8 cellular contexts compared by ENCODE assay signal in the genomic region with DNA sequence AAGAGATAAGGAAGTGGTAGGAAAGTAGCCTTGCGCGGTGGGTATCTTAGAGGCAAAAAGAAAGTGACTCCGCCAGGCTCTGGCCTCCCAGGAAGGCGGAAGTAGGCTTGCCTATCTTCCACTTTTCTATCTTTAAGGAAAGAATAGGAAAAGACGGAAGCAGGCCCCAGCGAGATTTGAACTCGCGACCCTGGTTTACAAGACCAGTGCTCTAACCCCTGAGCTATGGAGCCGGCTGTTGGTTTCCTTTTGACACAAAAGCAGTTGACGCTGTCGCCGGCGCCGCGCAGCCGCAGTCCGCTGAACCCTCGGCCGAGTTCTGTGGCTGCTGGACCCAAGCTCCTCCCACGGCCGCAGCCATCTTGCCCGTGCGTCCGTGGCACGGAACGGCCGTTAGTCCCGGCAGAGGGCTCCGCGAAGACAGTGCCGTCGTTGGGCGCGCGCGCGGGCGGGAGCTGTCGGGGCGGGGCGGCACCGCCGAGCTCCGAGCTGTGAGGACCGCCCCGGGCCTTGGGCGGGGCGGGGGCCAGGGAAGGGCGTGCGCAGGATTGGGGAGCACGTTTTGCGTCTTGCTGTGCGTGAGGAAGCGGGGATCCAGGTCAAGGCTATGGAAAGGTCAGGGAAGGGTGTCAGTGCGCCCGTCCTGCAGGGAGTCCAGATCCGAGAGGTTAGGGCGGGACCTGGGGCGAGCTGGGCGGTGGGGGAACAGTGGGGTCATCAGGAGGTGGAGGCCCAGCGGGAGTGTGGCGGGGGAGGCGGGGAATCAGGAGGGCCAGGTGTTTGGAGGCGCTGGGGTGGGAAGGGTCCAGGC. TPM values are rescaled to one million over a fixed set of nuclear protein-coding genes. Genes with fewer than 3 reads are reported as not detected.
DNase-seq lines count a peak whose midpoint lies in the region; ATAC-seq and TF ChIP-seq lines count a peak whose summit lies in the region.

No MANE protein-coding gene starts in this region.

- H3K9me3 Mint-ChIP-seq in activated naive CD8-positive, alpha-beta T cell treated with anti-CD3 and anti-CD28 coated beads, Interleukin-2, amount 10 ng/mL, durations not matched to agents 7 days and 5 days, result no peaks in the 10 kb centered on the region

- intact Hi-C loops in left cardiac atrium (cut with DNase I), result loop anchor here (1.0 to 2.0 kb wide), 3 partner anchors 15 to 31 kb away; a partner anchor contains a TSS

- H3K4me1 Mint-ChIP-seq in activated naive CD8-positive, alpha-beta T cell treated with anti-CD3 and anti-CD28 coated beads, Interleukin-2, amount 10 ng/mL, durations not matched to agents 7 days and 5 days, result peaks cover 40% of the 10 kb centered on the region

- POLR2A ChIA-PET in activated naive CD8-positive, alpha-beta T cell treated with anti-CD3 and anti-CD28 coated beads, Interleukin-2, amount 10 ng/mL, durations not matched to agents 7 days and 5 days (lab: Charles Lee), result interaction anchor here (0.6 to 9.0 kb wide), 12 partner anchors 8 to 361 kb away, joined by 3 to 131 read pairs (median 6); a partner anchor contains a TSS

- H3K27ac Mint-ChIP-seq in activated naive CD8-positive, alpha-beta T cell treated with anti-CD3 and anti-CD28 coated beads, Interleukin-2, amount 10 ng/mL, durations not matched to agents 7 days and 5 days, result peak overlapping the region; percentile 96

- peak overlapping the region; percentile 94 for H3K4me3 Mint-ChIP-seq in activated naive CD8-positive, alpha-beta T cell treated with anti-CD3 and anti-CD28 coated beads, Interleukin-2, amount 10 ng/mL, durations not matched to agents 7 days and 5 days

- TF ChIP-seq POLR2A in GM10847 (IDR thresholded peaks at IDR 0.05; ENCODE audit: extremely low read depth, insufficient read length), result peak; percentile 61

- peaks cover 4% of the 10 kb centered on the region for H3K27me3 Mint-ChIP-seq in activated naive CD8-positive, alpha-beta T cell treated with anti-CD3 and anti-CD28 coated beads, Interleukin-2, amount 10 ng/mL, durations not matched to agents 7 days and 5 days

- peak; percentile 64 for ATAC-seq in HG02588 (IDR thresholded peaks at IDR 0.05; ENCODE audit: unreplicated experiment)
- peak; percentile 56 for ATAC-seq in activated naive CD8-positive, alpha-beta T cell treated with anti-CD3 and anti-CD28 coated beads, Interleukin-2, amount 10 ng/mL, durations not matched to agents 7 days and 5 days (ENCODE audit: low read depth)
- ATAC-seq in left cardiac atrium, result peak; percentile 81 to 84

- H3K36me3 Mint-ChIP-seq in activated naive CD8-positive, alpha-beta T cell treated with anti-CD3 and anti-CD28 coated beads, Interleukin-2, amount 10 ng/mL, durations not matched to agents 7 days and 5 days, result peaks cover 4% of the 10 kb centered on the region

- DNase-seq in activated naive CD8-positive, alpha-beta T cell treated with anti-CD3 and anti-CD28 coated beads, Interleukin-2, amount 10 ng/mL, durations not matched to agents 7 days and 5 days, result peak; percentile 97
- peak; percentile 95 for DNase-seq in left cardiac atrium
- peak; percentile 80 for DNase-seq in renal cortical epithelial cell (ENCODE audit: low read depth)
- DNase-seq in NCI-H146 treated with DMSO at 0.1 percent for 48 hours (lab: John Stamatoyannopoulos, UW; ENCODE audit: unreplicated experiment), result no peak
- no peak for DNase-seq in SIG-M5 treated with dmso at 0.1 percent for 504 hours (lab: John Stamatoyannopoulos, UW; ENCODE audit: unreplicated experiment)

TF ChIP-seq in PFSK-1, 5 proteins besides CTCF, POLR2A, EP300 and RAD21:
- TF ChIP-seq FOXP2 (optimal IDR thresholded peaks at IDR 0.05; ENCODE audit: borderline replicate concordance, extremely low read depth, extremely low read length, insufficient read depth), result no peak
- TF ChIP-seq, protein P1, sequence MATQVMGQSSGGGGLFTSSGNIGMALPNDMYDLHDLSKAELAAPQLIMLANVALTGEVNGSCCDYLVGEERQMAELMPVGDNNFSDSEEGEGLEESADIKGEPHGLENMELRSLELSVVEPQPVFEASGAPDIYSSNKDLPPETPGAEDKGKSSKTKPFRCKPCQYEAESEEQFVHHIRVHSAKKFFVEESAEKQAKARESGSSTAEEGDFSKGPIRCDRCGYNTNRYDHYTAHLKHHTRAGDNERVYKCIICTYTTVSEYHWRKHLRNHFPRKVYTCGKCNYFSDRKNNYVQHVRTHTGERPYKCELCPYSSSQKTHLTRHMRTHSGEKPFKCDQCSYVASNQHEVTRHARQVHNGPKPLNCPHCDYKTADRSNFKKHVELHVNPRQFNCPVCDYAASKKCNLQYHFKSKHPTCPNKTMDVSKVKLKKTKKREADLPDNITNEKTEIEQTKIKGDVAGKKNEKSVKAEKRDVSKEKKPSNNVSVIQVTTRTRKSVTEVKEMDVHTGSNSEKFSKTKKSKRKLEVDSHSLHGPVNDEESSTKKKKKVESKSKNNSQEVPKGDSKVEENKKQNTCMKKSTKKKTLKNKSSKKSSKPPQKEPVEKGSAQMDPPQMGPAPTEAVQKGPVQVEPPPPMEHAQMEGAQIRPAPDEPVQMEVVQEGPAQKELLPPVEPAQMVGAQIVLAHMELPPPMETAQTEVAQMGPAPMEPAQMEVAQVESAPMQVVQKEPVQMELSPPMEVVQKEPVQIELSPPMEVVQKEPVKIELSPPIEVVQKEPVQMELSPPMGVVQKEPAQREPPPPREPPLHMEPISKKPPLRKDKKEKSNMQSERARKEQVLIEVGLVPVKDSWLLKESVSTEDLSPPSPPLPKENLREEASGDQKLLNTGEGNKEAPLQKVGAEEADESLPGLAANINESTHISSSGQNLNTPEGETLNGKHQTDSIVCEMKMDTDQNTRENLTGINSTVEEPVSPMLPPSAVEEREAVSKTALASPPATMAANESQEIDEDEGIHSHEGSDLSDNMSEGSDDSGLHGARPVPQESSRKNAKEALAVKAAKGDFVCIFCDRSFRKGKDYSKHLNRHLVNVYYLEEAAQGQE (IDR thresholded peaks at IDR 0.05; ENCODE audit: insufficient read depth in 1 of 2, low read depth in 2 of 2, low read length in 2 of 2), result 0 out of 4 replicates have a peak, but pooled peaks of 1 of the 2 experiments have one; percentile 19
- no peak for TF ChIP-seq SIN3A (IDR thresholded peaks at IDR 0.05; ENCODE audit: borderline replicate concordance, insufficient read depth, low read length)
- TF ChIP-seq POLR2AphosphoS5 (IDR thresholded peaks at IDR 0.05; ENCODE audit: low read depth, low read length), result peak; percentile 68

RNA-seq across cellular contexts. Expression of a gene that starts 13.3 kb away (rescaled TPM):
- 4.9 TPM for polyA plus RNA-seq in PFSK-1 (2012; ENCODE audit: insufficient read length, low read depth)
- 1 to 10 TPM; 2.5 to 2.6 TPM for total RNA-seq in activated naive CD8-positive, alpha-beta T cell treated with anti-CD3 and anti-CD28 coated beads, Interleukin-2, amount 10 ng/mL, durations not matched to agents 7 days and 5 days
- total RNA-seq in left cardiac atrium, result 1 to 10 TPM; 5.9 to 9.0 TPM
- 2.8 and 12.7 TPM in 2 replicates for total RNA-seq in renal cortical epithelial cell

RNA-seq across cellular contexts. Expression of a gene that starts 31.4 kb away (rescaled TPM):
- 27.0 TPM for polyA plus RNA-seq in PFSK-1 (2012; ENCODE audit: insufficient read length, low read depth)
- 10 to 100 TPM; 44.5 to 49.7 TPM for total RNA-seq in activated naive CD8-positive, alpha-beta T cell treated with anti-CD3 and anti-CD28 coated beads, Interleukin-2, amount 10 ng/mL, durations not matched to agents 7 days and 5 days
- total RNA-seq in left cardiac atrium (10 to 100 TPM; 17.1 to 19.1 TPM), renal cortical epithelial cell (12.8 and 13.7 TPM in 2 replicates)

RNA-seq across cellular contexts. Expression of a gene that starts 44.3 kb away (rescaled TPM):
- not detected for polyA plus RNA-seq in PFSK-1 (2012; ENCODE audit: insufficient read length, low read depth)
- total RNA-seq in activated naive CD8-positive, alpha-beta T cell treated with anti-CD3 and anti-CD28 coated beads, Interleukin-2, amount 10 ng/mL, durations not matched to agents 7 days and 5 days, result not detected
- total RNA-seq in left cardiac atrium, result not detected
- total RNA-seq in renal cortical epithelial cell, result not detected in 2 replicates

RNA-seq across cellular contexts. Expression of a gene that starts 52.0 kb away (rescaled TPM):
- 6,513 TPM for polyA plus RNA-seq in PFSK-1 (2012; ENCODE audit: insufficient read length, low read depth)
- total RNA-seq in activated naive CD8-positive, alpha-beta T cell treated with anti-CD3 and anti-CD28 coated beads, Interleukin-2, amount 10 ng/mL, durations not matched to agents 7 days and 5 days, result 1,000 to 10,000 TPM; 1,741 to 1,808 TPM
- total RNA-seq in left cardiac atrium (100 to 1,000 TPM; 713 to 792 TPM), renal cortical epithelial cell (2,704 and 4,405 TPM in 2 replicates)

Comparison
In these comparisons a context has a peak if more than half of its experiments do, and no peak if none do; other contexts are left out.
1. DNase-seq: peak in activated naive CD8-positive, alpha-beta T cell treated with anti-CD3 and anti-CD28 coated beads, Interleukin-2, amount 10 ng/mL, durations not matched to agents 7 days and 5 days (single experiment), left cardiac atrium (single experiment) and renal cortical epithelial cell (single experiment); none in NCI-H146 treated with DMSO at 0.1 percent for 48 hours (single experiment) and SIG-M5 treated with dmso at 0.1 percent for 504 hours (single experiment).
2. Peak in every context shown above with its lines, with median percentiles within 50 percentile points of each other: ATAC-seq.